In genomic region chr16:646679-647172, GRCh38 we compare ENCODE assay signal across 18 cellular contexts. TPM values are rescaled to one million over a fixed set of nuclear protein-coding genes. Genes with fewer than 3 reads are reported as not detected.
A peak's percentile ranks its signal among the peaks of the same experiment; 100 is the strongest.
DNase-seq lines count a peak whose midpoint lies in the region; ATAC-seq and TF ChIP-seq lines count a peak whose summit lies in the region.
"Had no signal": no experiment of that assay in that cellular context is flagged by ENCODE, and none has a peak within 500 bp of the region (broad histone marks: within the 10 kb centered on the region; RNA-seq: fewer than 3 reads in every experiment).

No MANE protein-coding gene starts in this region.

- H3K36me3 ChIP-seq in right atrium auricular region (no peaks in the 10 kb centered on the region), adrenal gland (replicated peaks in 1 of 2) (no peaks in the 10 kb centered on the region), mucosa of rectum (ENCODE audit: control insufficient read depth in 2 of 2, insufficient read depth in 2 of 2, low read length in 2 of 2) (no peaks in the 10 kb centered on the region), upper lobe of left lung (no peaks in the 10 kb centered on the region)
- H3K36me3 ChIP-seq: sigmoid colon, SJCRH30 had no signal

- TF ChIP-seq POLR2A in adrenal gland (IDR thresholded peaks at IDR 0.05) (no peak), upper lobe of left lung (IDR thresholded peaks at IDR 0.05) (no peak)

- no peaks in the 10 kb centered on the region for H3K27me3 ChIP-seq in right atrium auricular region
- no peaks in the 10 kb centered on the region for H3K27me3 ChIP-seq in adrenal gland
- no peaks in the 10 kb centered on the region for H3K27me3 ChIP-seq in mucosa of rectum (ENCODE audit: control insufficient read depth in 2 of 2, insufficient read depth in 2 of 2, low read length in 2 of 2)
- H3K27me3 ChIP-seq in upper lobe of left lung: no peaks in the 10 kb centered on the region
- H3K27me3 ChIP-seq: foreskin keratinocyte, sigmoid colon had no signal

- in situ Hi-C loops in GM13976 (cut with MboI; ENCODE audit: low sequenced_read_pairs, unreplicated experiment): no loop called here

- DNase-seq in right atrium auricular region (ENCODE audit: low spot score) (no peak), cardiac septum (ENCODE audit: low spot score) (no peak), adrenal gland (no peak), upper lobe of left lung (no peak), GM13976 (ENCODE audit: low spot score) (no peak), SK-N-DZ (ENCODE audit: low spot score) (no peak)
- no peak for DNase-seq in activated CD4-positive, alpha-beta T cell treated with anti-CD3 and anti-CD28 coated beads for 48 hours
- DNase-seq: activated T-cell treated with anti-CD3 and anti-CD28 coated beads, Interleukin-2, amount 50 U/mL, for 4 hours; foreskin keratinocyte; NCI-H1105 treated with DMSO at 0.1 percent for 48 hours; NCI-H2171; sigmoid colon; SJCRH30; stimulated activated CD4-positive, alpha-beta T cell treated with anti-CD3 and anti-CD28 coated beads, Interleukin-4, amount 100 ng/mL, for 24 hours had no signal

- H3K27ac ChIP-seq in right atrium auricular region: peak overlapping the region; percentile 44 to 92
- peak overlapping the region; percentile 37 to 95 (median 74) for H3K27ac ChIP-seq in adrenal gland
- H3K27ac ChIP-seq in mucosa of rectum (ENCODE audit: low read depth in 2 of 2, low read length in 2 of 2): peak overlapping the region; percentile 94 to 95
- H3K27ac ChIP-seq in upper lobe of left lung: peak overlapping the region in 3 of 4 donors; percentile 36 to 53 (median 42)
- H3K27ac ChIP-seq: foreskin keratinocyte, HL-60, SJCRH30 had no signal

- peak overlapping the region; percentile 60 to 72 for H3K9ac ChIP-seq in mucosa of rectum (ENCODE audit: low read depth in 1 of 2, low read length in 2 of 2)

- no peak for TF ChIP-seq CTCF in right atrium auricular region (IDR thresholded peaks at IDR 0.05)
- no peak for TF ChIP-seq CTCF in adrenal gland (IDR thresholded peaks at IDR 0.05)
- no peak for TF ChIP-seq CTCF in upper lobe of left lung (IDR thresholded peaks at IDR 0.05)
- TF ChIP-seq CTCF in GM13976 (IDR thresholded peaks at IDR 0.05; ENCODE audit: borderline replicate concordance, control extremely low read depth, extremely low read depth, insufficient read depth, missing control alignments): no peak

- WGBS in adrenal gland, 4 donors: 74 to 88% (median 80%) methylated on average over 14 to 22 of the region's 22 CpGs
- WGBS in upper lobe of left lung, 2 donors: 73 to 95% methylated on average over 9 to 15 of the region's 22 CpGs

- H3K4me1 ChIP-seq in right atrium auricular region: peaks cover 0 to 70% of the 10 kb centered on the region in 2 donors
- H3K4me1 ChIP-seq in adrenal gland (replicated peaks in 1 of 2): peaks cover 70 to 80% of the 10 kb centered on the region in 2 donors
- H3K4me1 ChIP-seq in mucosa of rectum (ENCODE audit: control insufficient read depth in 2 of 2, insufficient read depth in 2 of 2, low read length in 2 of 2): peaks cover 58 to 70% of the 10 kb centered on the region in 2 donors
- H3K4me1 ChIP-seq in upper lobe of left lung: peaks cover 38 to 88% (median 58%) of the 10 kb centered on the region in 4 donors
- H3K4me1 ChIP-seq: foreskin keratinocyte, SJCRH30 had no signal

- TF ChIP-seq EP300 in upper lobe of left lung (IDR thresholded peaks at IDR 0.05): no peak

- H3K9me3 ChIP-seq in right atrium auricular region (no peaks in the 10 kb centered on the region), adrenal gland (replicated peaks in 1 of 3) (no peaks in the 10 kb centered on the region), mucosa of rectum (ENCODE audit: control insufficient read depth in 2 of 2, low read length in 2 of 2) (no peaks in the 10 kb centered on the region), upper lobe of left lung (no peaks in the 10 kb centered on the region)
- H3K9me3 ChIP-seq: sigmoid colon, SJCRH30 had no signal

- H3K4me3 ChIP-seq in right atrium auricular region (peak overlapping the region in 1 of 2 donors; percentile 2), adrenal gland (no peak overlapping the region), mucosa of rectum (ENCODE audit: low read length in 2 of 2) (peak overlapping the region; percentile 3 to 45), upper lobe of left lung (no peak overlapping the region)
- H3K4me3 ChIP-seq: sigmoid colon, SJCRH30 had no signal

- no peak for ATAC-seq in upper lobe of left lung (ENCODE audit: low FRiP score in 2 of 2)
- ATAC-seq: activated T-cell treated with anti-CD3 and anti-CD28 coated beads, Interleukin-2, amount 50 U/mL, for 4 hours; foreskin keratinocyte; natural killer cell treated with Interleukin-12 subunit alpha and Interleukin-12 subunit beta and Interleukin-15 and Interleukin-18, amount 100 ng/mL, for 72 hours had no signal

- intact Hi-C loops in cardiac septum (cut with DNase I): no loop called here
- intact Hi-C loops in adrenal gland (cut with DNase I): no loop called here

RNA-seq across cellular contexts. Expression of gene WDR90, which starts 2.4 kb away (rescaled TPM):
- 1 to 10 TPM; 3.0 to 5.7 TPM for total RNA-seq in right atrium auricular region
- total RNA-seq in cardiac septum: 13.9 TPM
- total RNA-seq in adrenal gland: 10 to 100 TPM; 12.4 to 55.8 (median 26.9) TPM
- polyA plus RNA-seq in adrenal gland: 100 to 1,000 TPM in 2 of 3 donors, 1 to 10 TPM in 1; 3.0 to 162 (median 125) TPM
- 100 to 1,000 TPM in 1 of 6 donors, 10 to 100 TPM in 5; 18.8 to 174 (median 34.1) TPM for total RNA-seq in upper lobe of left lung
- polyA plus RNA-seq in SK-N-DZ (2014; cell fraction: cytosol; rRNA removed): 19.0 and 29.7 TPM in 2 replicates
- polyA plus RNA-seq in SK-N-DZ (2014; cell fraction: nucleus; rRNA removed): 281 and 437 TPM in 2 replicates

RNA-seq across cellular contexts. Expression of gene MCRIP2, which starts 5.1 kb away (rescaled TPM):
- total RNA-seq in right atrium auricular region (100 to 1,000 TPM; 110 to 121 TPM), cardiac septum (90.3 TPM), adrenal gland (100 to 1,000 TPM in 6 of 8 donors, 10 to 100 TPM in 2; 67.0 to 164 (median 140) TPM), upper lobe of left lung (10 to 100 TPM; 34.9 to 85.7 (median 53.3) TPM)
- 100 to 1,000 TPM in 2 of 3 donors, 1 to 10 TPM in 1; 7.1 to 253 (median 241) TPM for polyA plus RNA-seq in adrenal gland
- 54.8 and 62.9 TPM in 2 replicates for polyA plus RNA-seq in SK-N-DZ (2014; cell fraction: cytosol; rRNA removed)
- 97.2 and 119 TPM in 2 replicates for polyA plus RNA-seq in SK-N-DZ (2014; cell fraction: nucleus; rRNA removed)

RNA-seq across cellular contexts. Expression of gene METTL26, which starts 10.6 kb away (rescaled TPM):
- total RNA-seq in right atrium auricular region (100 to 1,000 TPM; 103 to 137 TPM), cardiac septum (47.7 TPM), adrenal gland (100 to 1,000 TPM in 5 of 8 donors, 10 to 100 TPM in 3; 71.8 to 351 (median 130) TPM), upper lobe of left lung (100 to 1,000 TPM in 4 of 6 donors, 10 to 100 TPM in 2; 69.5 to 210 (median 111) TPM)
- 100 to 1,000 TPM in 2 of 3 donors, 10 to 100 TPM in 1; 40.4 to 403 (median 328) TPM for polyA plus RNA-seq in adrenal gland
- 188 and 252 TPM in 2 replicates for polyA plus RNA-seq in SK-N-DZ (2014; cell fraction: cytosol; rRNA removed)
- 300 and 428 TPM in 2 replicates for polyA plus RNA-seq in SK-N-DZ (2014; cell fraction: nucleus; rRNA removed)

RNA-seq across cellular contexts. Expression of gene WFIKKN1, which starts 15.9 kb away (rescaled TPM):
- under 1 TPM; 0.52 to 0.71 TPM for total RNA-seq in right atrium auricular region
- 0.40 TPM for total RNA-seq in cardiac septum
- 1 to 10 TPM in 1 of 8 donors, under 1 TPM in 6, not detected in 1; 0.18 to 1.1 (median 0.39) TPM for total RNA-seq in adrenal gland
- 1 to 10 TPM in 1 of 3 donors, under 1 TPM in 1, not detected in 1; 0.71 to 3.9 TPM for polyA plus RNA-seq in adrenal gland
- 10 to 100 TPM in 1 of 6 donors, 1 to 10 TPM in 5; 1.7 to 16.8 (median 5.8) TPM for total RNA-seq in upper lobe of left lung
- 4.0 and 5.7 TPM in 2 replicates for polyA plus RNA-seq in SK-N-DZ (2014; cell fraction: cytosol; rRNA removed)
- 5.5 and 7.7 TPM in 2 replicates for polyA plus RNA-seq in SK-N-DZ (2014; cell fraction: nucleus; rRNA removed)
- polyA plus RNA-seq: AG04450 had no signal

RNA-seq across cellular contexts. Expression of gene RHOT2, which starts 21.2 kb away (rescaled TPM):
- total RNA-seq in right atrium auricular region (10 to 100 TPM; 37.8 to 42.8 TPM), cardiac septum (102 TPM), adrenal gland (100 to 1,000 TPM in 2 of 8 donors, 10 to 100 TPM in 6; 34.7 to 177 (median 89.2) TPM), upper lobe of left lung (100 to 1,000 TPM in 4 of 6 donors, 10 to 100 TPM in 2; 53.0 to 535 (median 107) TPM)
- 100 to 1,000 TPM in 2 of 3 donors, 10 to 100 TPM in 1; 37.9 to 462 (median 302) TPM for polyA plus RNA-seq in adrenal gland
- 101 and 112 TPM in 2 replicates for polyA plus RNA-seq in SK-N-DZ (2014; cell fraction: cytosol; rRNA removed)
- polyA plus RNA-seq in SK-N-DZ (2014; cell fraction: nucleus; rRNA removed): 1,136 and 1,411 TPM in 2 replicates

Comparison
In these comparisons a context has a peak if more than half of its experiments do, and no peak if none do; other contexts are left out.
1. H3K27ac ChIP-seq: peak in every context shown above with its lines; median percentile 94 in mucosa of rectum; 74 in adrenal gland; 68 in right atrium auricular region; 42 in upper lobe of left lung.
2. H3K4me3 ChIP-seq: peak in mucosa of rectum (2 of 2); none in adrenal gland (0 of 4) and upper lobe of left lung (0 of 4).